Comparison of ENCODE assay signal across 1 cellular context in genomic region chr1:234851450-234852438, GRCh38.
TF ChIP-seq lines count a peak whose summit lies in the region.

No MANE protein-coding gene starts in this region.

TF ChIP-seq in K562, 482 proteins besides CTCF, POLR2A, EP300 and RAD21 (continued from another document and continues in another):
- TF ChIP-seq, protein P1, sequence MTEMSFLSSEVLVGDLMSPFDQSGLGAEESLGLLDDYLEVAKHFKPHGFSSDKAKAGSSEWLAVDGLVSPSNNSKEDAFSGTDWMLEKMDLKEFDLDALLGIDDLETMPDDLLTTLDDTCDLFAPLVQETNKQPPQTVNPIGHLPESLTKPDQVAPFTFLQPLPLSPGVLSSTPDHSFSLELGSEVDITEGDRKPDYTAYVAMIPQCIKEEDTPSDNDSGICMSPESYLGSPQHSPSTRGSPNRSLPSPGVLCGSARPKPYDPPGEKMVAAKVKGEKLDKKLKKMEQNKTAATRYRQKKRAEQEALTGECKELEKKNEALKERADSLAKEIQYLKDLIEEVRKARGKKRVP (CRISPR knock-in tag; IDR thresholded peaks at IDR 0.05) = peak; percentile 61; the same call in 1 of the 2 replicates
- TF ChIP-seq ZNF785 (CRISPR knock-in tag; IDR thresholded peaks at IDR 0.05) (no peak), CHD2 (IDR thresholded peaks at IDR 0.05; ENCODE audit: low read depth, low read length) (no peak), FOXA1 (IDR thresholded peaks at IDR 0.05; ENCODE audit: borderline replicate concordance) (no peak), NFIC (IDR thresholded peaks at IDR 0.05) (no peak), SRSF3 (IDR thresholded peaks at IDR 0.05; ENCODE audit: insufficient read depth, low read length) (no peak), ESRRB (CRISPR knock-in tag; IDR thresholded peaks at IDR 0.05; ENCODE audit: borderline replicate concordance) (no peak), JUNB (CRISPR knock-in tag; conservative IDR thresholded peaks at IDR 0.05) (no peak), OTX1 (CRISPR knock-in tag; IDR thresholded peaks at IDR 0.05) (peak; percentile 16; the same call in 1 of the 2 replicates), CHD4 (IDR thresholded peaks at IDR 0.05; ENCODE audit: insufficient read depth, insufficient replicate concordance, low read depth, low read length, poor library complexity, severe bottlenecking) (peak; percentile 4), ETV6 (IDR thresholded peaks at IDR 0.05; ENCODE audit: borderline replicate concordance in 1 of 2, low read depth in 2 of 2, low read length in 1 of 2) (peak; percentile 85 to 91; a peak in 3 of 4 replicates), ETV6 (CRISPR knock-in tag; IDR thresholded peaks at IDR 0.05; ENCODE audit: borderline replicate concordance) (no peak), GABPB1 (CRISPR knock-in tag; IDR thresholded peaks at IDR 0.05) (0 out of 2 replicates have a peak, but pooled peaks have one; percentile 15), KLF6 (CRISPR knock-in tag; IDR thresholded peaks at IDR 0.05; ENCODE audit: borderline replicate concordance) (peak; percentile 40; the same call in 1 of the 2 replicates), MEIS2 (IDR thresholded peaks at IDR 0.05; ENCODE audit: partially characterized antibody) (peak; percentile 53), ZNF134 (CRISPR knock-in tag; conservative IDR thresholded peaks at IDR 0.05) (no peak), PURB (CRISPR knock-in tag; IDR thresholded peaks at IDR 0.05; ENCODE audit: low read depth) (no peak), ZNF57 (CRISPR knock-in tag; IDR thresholded peaks at IDR 0.05) (no peak), BHLHE40 (IDR thresholded peaks at IDR 0.05; ENCODE audit: low read length) (peak; percentile 60), ARID1B (IDR thresholded peaks at IDR 0.05) (peak; percentile 80), EGR1 (conservative IDR thresholded peaks at IDR 0.05) (no peak), LEF1 (IDR thresholded peaks at IDR 0.05) (peak; percentile 53; the same call in 1 of the 2 replicates), MECOM (CRISPR knock-in tag; IDR thresholded peaks at IDR 0.05) (no peak), MEF2A (IDR thresholded peaks at IDR 0.05; ENCODE audit: control insufficient read depth, low read depth, low read length) (no peak), ZBTB2 (IDR thresholded peaks at IDR 0.05) (no peak), SIX5 (IDR thresholded peaks at IDR 0.05; ENCODE audit: borderline replicate concordance in 1 of 2, insufficient read depth in 1 of 2, low read depth in 1 of 2, low read length in 2 of 2) (no peak), ZNF239 (CRISPR knock-in tag; IDR thresholded peaks at IDR 0.05) (no peak; the same call in 1 of the 2 replicates), SPI1 (IDR thresholded peaks at IDR 0.05; ENCODE audit: borderline replicate concordance, low read depth, low read length) (peak; percentile 99), SETDB1 (IDR thresholded peaks at IDR 0.05; ENCODE audit: low read length) (no peak), TGIF2 (CRISPR knock-in tag; IDR thresholded peaks at IDR 0.05) (no peak), ZNF274 (IDR thresholded peaks at IDR 0.05; ENCODE audit: borderline replicate concordance, low read depth, low read length) (no peak), NFATC3 (IDR thresholded peaks at IDR 0.05) (no peak), PPARD (CRISPR knock-in tag; IDR thresholded peaks at IDR 0.05) (no peak), ZBTB5 (IDR thresholded peaks at IDR 0.05) (no peak), ZC3H8 (IDR thresholded peaks at IDR 0.05) (no peak), THRAP3 (IDR thresholded peaks at IDR 0.05; ENCODE audit: borderline replicate concordance) (no peak), SMAD3 (CRISPR knock-in tag; conservative IDR thresholded peaks at IDR 0.05) (no peak), CC2D1A (IDR thresholded peaks at IDR 0.05) (peak; percentile 20; the same call in 1 of the 2 replicates), SMARCA4 (IDR thresholded peaks at IDR 0.05) (peak; percentile 86), TEAD2 (tag; IDR thresholded peaks at IDR 0.05) (no peak), DMBX1 (CRISPR knock-in tag; IDR thresholded peaks at IDR 0.05; ENCODE audit: borderline replicate concordance) (no peak)
- TF ChIP-seq, protein P2, sequence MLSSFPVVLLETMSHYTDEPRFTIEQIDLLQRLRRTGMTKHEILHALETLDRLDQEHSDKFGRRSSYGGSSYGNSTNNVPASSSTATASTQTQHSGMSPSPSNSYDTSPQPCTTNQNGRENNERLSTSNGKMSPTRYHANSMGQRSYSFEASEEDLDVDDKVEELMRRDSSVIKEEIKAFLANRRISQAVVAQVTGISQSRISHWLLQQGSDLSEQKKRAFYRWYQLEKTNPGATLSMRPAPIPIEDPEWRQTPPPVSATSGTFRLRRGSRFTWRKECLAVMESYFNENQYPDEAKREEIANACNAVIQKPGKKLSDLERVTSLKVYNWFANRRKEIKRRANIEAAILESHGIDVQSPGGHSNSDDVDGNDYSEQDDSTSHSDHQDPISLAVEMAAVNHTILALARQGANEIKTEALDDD (IDR thresholded peaks at IDR 0.05) = no peak
- TF ChIP-seq, protein P3, sequence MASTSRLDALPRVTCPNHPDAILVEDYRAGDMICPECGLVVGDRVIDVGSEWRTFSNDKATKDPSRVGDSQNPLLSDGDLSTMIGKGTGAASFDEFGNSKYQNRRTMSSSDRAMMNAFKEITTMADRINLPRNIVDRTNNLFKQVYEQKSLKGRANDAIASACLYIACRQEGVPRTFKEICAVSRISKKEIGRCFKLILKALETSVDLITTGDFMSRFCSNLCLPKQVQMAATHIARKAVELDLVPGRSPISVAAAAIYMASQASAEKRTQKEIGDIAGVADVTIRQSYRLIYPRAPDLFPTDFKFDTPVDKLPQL (IDR thresholded peaks at IDR 0.05; ENCODE audit: extremely low read depth, insufficient read length) = no peak
- TF ChIP-seq, protein P4, sequence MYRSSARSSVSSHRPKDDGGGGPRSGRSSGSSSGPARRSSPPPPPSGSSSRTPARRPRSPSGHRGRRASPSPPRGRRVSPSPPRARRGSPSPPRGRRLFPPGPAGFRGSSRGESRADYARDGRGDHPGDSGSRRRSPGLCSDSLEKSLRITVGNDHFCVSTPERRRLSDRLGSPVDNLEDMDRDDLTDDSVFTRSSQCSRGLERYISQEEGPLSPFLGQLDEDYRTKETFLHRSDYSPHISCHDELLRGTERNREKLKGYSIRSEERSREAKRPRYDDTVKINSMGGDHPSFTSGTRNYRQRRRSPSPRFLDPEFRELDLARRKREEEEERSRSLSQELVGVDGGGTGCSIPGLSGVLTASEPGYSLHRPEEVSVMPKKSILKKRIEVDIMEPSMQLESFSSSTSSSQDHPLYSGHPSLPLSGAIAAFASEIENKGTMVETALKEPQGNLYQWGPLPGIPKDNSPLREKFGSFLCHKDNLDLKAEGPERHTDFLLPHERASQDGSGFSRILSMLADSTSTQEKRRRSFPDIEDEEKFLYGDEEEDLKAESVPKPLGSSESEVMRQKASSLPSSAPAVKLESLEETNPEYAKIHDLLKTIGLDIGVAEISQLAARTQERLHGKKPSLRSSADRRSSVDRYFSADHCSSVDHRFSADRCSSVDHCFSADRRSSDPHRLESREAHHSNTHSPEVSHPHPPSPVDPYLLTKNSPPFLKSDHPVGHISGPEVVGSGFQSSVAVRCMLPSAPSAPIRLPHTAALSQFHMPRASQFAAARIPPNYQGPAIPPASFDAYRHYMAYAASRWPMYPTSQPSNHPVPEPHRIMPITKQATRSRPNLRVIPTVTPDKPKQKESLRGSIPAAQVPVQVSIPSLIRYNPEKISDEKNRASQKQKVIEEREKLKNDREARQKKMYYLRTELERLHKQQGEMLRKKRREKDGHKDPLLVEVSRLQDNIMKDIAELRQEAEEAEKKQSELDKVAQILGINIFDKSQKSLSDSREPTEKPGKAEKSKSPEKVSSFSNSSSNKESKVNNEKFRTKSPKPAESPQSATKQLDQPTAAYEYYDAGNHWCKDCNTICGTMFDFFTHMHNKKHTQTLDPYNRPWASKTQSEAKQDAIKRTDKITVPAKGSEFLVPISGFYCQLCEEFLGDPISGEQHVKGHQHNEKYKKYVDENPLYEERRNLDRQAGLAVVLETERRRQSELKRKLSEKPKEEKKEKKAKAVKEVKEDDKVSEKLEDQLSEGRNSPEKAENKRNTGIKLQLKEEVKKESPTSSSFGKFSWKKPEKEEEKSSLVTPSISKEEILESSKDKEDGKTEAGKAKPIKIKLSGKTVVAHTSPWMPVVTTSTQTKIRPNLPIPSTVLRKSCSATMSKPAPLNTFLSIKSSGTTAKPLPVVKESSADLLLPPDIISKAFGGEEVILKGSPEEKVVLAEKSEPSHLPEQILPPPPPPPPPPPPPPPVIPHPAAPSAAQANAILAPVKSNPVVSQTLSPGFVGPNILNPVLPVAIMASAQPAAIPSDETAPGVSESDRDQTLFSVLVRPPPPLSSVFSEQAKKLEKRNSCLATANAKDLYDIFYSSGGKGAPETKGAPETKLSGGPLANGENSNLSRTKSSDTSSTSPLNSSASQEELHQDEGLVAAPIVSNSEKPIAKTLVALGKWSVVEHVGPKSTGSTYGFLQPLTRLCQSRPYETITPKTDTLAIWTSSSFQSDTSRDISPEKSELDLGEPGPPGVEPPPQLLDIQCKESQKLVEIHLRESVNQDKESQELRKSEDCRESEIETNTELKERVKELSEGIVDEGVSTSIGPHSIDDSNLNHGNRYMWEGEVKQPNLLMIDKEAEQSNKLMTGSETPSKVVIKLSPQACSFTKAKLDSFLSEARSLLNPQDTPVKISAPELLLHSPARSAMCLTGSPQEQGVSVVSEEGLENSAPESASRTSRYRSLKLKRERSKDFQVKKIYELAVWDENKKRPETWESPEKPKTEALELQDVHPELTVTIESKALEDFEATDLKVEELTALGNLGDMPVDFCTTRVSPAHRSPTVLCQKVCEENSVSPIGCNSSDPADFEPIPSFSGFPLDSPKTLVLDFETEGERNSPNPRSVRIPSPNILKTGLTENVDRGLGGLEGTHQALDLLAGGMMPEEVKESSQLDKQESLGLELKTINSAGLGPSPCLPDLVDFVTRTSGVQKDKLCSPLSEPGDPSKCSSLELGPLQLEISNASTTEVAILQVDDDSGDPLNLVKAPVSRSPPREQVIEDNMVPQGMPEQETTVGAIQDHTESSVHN (IDR thresholded peaks at IDR 0.05; ENCODE audit: borderline replicate concordance in 1 of 2, low read depth in 1 of 2) = peak in 1 of 2 experiments; percentile 45; a peak in 1 of 4 replicates
- TF ChIP-seq, protein P5, sequence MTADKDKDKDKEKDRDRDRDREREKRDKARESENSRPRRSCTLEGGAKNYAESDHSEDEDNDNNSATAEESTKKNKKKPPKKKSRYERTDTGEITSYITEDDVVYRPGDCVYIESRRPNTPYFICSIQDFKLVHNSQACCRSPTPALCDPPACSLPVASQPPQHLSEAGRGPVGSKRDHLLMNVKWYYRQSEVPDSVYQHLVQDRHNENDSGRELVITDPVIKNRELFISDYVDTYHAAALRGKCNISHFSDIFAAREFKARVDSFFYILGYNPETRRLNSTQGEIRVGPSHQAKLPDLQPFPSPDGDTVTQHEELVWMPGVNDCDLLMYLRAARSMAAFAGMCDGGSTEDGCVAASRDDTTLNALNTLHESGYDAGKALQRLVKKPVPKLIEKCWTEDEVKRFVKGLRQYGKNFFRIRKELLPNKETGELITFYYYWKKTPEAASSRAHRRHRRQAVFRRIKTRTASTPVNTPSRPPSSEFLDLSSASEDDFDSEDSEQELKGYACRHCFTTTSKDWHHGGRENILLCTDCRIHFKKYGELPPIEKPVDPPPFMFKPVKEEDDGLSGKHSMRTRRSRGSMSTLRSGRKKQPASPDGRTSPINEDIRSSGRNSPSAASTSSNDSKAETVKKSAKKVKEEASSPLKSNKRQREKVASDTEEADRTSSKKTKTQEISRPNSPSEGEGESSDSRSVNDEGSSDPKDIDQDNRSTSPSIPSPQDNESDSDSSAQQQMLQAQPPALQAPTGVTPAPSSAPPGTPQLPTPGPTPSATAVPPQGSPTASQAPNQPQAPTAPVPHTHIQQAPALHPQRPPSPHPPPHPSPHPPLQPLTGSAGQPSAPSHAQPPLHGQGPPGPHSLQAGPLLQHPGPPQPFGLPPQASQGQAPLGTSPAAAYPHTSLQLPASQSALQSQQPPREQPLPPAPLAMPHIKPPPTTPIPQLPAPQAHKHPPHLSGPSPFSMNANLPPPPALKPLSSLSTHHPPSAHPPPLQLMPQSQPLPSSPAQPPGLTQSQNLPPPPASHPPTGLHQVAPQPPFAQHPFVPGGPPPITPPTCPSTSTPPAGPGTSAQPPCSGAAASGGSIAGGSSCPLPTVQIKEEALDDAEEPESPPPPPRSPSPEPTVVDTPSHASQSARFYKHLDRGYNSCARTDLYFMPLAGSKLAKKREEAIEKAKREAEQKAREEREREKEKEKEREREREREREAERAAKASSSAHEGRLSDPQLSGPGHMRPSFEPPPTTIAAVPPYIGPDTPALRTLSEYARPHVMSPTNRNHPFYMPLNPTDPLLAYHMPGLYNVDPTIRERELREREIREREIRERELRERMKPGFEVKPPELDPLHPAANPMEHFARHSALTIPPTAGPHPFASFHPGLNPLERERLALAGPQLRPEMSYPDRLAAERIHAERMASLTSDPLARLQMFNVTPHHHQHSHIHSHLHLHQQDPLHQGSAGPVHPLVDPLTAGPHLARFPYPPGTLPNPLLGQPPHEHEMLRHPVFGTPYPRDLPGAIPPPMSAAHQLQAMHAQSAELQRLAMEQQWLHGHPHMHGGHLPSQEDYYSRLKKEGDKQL (CRISPR knock-in tag; IDR thresholded peaks at IDR 0.05; ENCODE audit: borderline replicate concordance) = no peak
